16 cellular contexts compared by ENCODE assay signal in the genomic region with DNA sequence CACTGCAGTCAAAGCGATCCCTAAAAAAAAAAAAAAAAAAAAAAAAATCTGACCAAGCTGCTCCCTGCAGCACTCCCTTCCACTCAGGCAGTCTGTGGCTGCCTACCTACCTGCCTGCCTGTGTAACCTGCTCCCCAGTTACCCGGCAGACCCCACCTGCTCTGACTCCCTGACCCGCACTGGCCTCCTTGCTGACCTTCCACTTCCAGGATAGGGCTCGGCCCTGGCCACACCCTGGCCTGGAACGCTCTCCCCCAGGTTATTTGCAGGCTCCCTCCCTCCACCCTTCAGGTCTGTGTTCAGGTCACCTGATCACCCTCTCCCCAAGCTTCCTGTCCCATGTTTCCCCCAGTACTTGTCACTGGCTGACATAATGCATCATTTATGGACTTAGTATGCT. TPM values are rescaled to one million over a fixed set of nuclear protein-coding genes. Genes with fewer than 3 reads are reported as not detected.
DNase-seq lines count a peak whose midpoint lies in the region; ATAC-seq lines count a peak whose summit lies in the region.
"Had no signal": no experiment of that assay in that cellular context is flagged by ENCODE, and none has a peak within 500 bp of the region (broad histone marks: within the 10 kb centered on the region; RNA-seq: fewer than 3 reads in every experiment).

No MANE protein-coding gene starts in this region.

- DNase-seq in activated CD8-positive, alpha-beta memory T cell treated with anti-CD3 and anti-CD28 coated beads, Interleukin-2, amount 50 U/mL, for 48 hours = peak; percentile 30
- no peak for DNase-seq in activated CD8-positive, alpha-beta memory T cell treated with anti-CD3 and anti-CD28 coated beads for 24 hours
- DNase-seq in HT-29 (ENCODE audit: low spot score) (peak; percentile 53), sciatic nerve (ENCODE audit: low spot score) (no peak), GM19238 (ENCODE audit: insufficient read length, low spot score) (no peak), iPS-NIHi11 (ENCODE audit: low spot score) (no peak)
- DNase-seq: activated CD4-positive, alpha-beta T cell treated with anti-CD3 and anti-CD28 coated beads for 1 hour; DMS79; left cardiac atrium; natural killer cell; NCI-H1694; NCI-H526 treated with DMSO at 0.1 percent for 48 hours; T-helper 1 cell; trophoblast cell had no signal

- peak; percentile 68 for ATAC-seq in esophagus mucosa
- ATAC-seq in sciatic nerve = peak; percentile 27
- ATAC-seq in GM18861 (IDR thresholded peaks at IDR 0.05; ENCODE audit: unreplicated experiment) = no peak
- ATAC-seq: left cardiac atrium, natural killer cell had no signal

- intact Hi-C loops in sciatic nerve (cut with DNase I) = no loop called here

RNA-seq across cellular contexts. Expression of a gene that starts 43.6 kb away (rescaled TPM):
- total RNA-seq in HT-29 (2014; rRNA removed; shearing (Covaris generic)) = not detected in 2 replicates
- total RNA-seq in esophagus mucosa = 1.6 TPM
- 36.6 TPM for total RNA-seq in sciatic nerve

Comparison
In these comparisons a context has a peak if more than half of its experiments do, and no peak if none do; other contexts are left out.
1. DNase-seq: peak in activated CD8-positive, alpha-beta memory T cell treated with anti-CD3 and anti-CD28 coated beads, Interleukin-2, amount 50 U/mL, for 48 hours (single experiment) and HT-29 (single experiment); none in activated CD8-positive, alpha-beta memory T cell treated with anti-CD3 and anti-CD28 coated beads for 24 hours (single experiment), sciatic nerve (single experiment), GM19238 (single experiment) and iPS-NIHi11 (single experiment).
2. RNA of a gene that starts 43.6 kb away (total RNA-seq): 36.6 TPM in sciatic nerve (single experiment); 1.6 TPM in esophagus mucosa (single experiment) and not detected in HT-29; every median in the first group is over 10 times any median in the second.